ENCODE assay signal across 13 cellular contexts in the genomic region with DNA sequence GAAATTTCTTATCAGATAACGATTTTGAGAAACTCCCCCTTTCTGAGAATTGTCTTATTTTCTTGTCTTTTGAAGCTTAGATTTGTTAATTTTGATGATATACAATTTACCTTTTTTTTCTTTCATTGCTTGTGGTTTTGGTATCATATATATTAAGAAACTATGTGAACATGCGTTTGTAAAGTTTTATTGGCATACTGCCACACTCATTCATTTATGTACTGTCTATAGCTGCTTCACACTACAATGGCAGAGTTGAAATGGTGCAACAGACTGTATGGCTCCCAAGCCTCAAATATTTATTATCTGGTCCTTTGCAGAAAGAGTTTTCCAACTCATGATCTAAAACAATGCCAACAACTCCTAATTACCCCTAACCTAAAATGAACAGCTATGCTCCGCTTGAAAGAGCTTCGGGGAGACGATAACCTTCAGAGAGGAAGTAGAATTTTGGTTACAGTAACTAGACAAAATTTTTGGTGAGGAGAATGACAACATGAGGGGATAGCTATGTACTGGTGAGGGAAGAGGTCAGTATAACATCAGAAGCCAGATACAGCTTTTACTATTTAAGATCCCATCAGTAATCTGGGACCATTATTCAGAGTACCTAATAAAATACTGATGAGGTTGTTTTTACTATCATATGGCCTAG. TPM values are rescaled to one million over a fixed set of nuclear protein-coding genes. Genes with fewer than 3 reads are reported as not detected.
DNase-seq lines count a peak whose midpoint lies in the region; ATAC-seq lines count a peak whose summit lies in the region.
"Had no signal": no experiment of that assay in that cellular context is flagged by ENCODE, and none has a peak within 500 bp of the region (broad histone marks: within the 10 kb centered on the region; RNA-seq: fewer than 3 reads in every experiment).

No MANE protein-coding gene starts in this region.

- H3K27me3 ChIP-seq in adipocyte (replicated peaks; ENCODE audit: control insufficient read depth, insufficient read depth, low read length) (no peaks in the 10 kb centered on the region), trophoblast cell (ENCODE audit: insufficient read depth, low read length) (no peaks in the 10 kb centered on the region)
- H3K27me3 ChIP-seq: ascending aorta, upper lobe of left lung had no signal

- H4K91ac ChIP-seq in trophoblast cell (ENCODE audit: low read depth, low read length), result no peak overlapping the region

- no peak overlapping the region for H3K9ac ChIP-seq in adipocyte (ENCODE audit: low read length)
- H3K9ac ChIP-seq in trophoblast cell (ENCODE audit: low read length), result no peak overlapping the region

- H3K4me3 ChIP-seq in adipocyte (ENCODE audit: low read length), result peak overlapping the region; percentile 1
- H3K4me3 ChIP-seq in trophoblast cell (ENCODE audit: low read depth, low read length), result no peak overlapping the region
- H3K4me3 ChIP-seq: ascending aorta, upper lobe of left lung had no signal

- H3K4me1 Mint-ChIP-seq in T-helper 1 cell treated with Interleukin-12 subunit alpha and Interleukin-12 subunit beta and Interleukin-4 antibody, amounts not matched to agents 30 μg/mL and 1 μg/mL, for 36 hours (ENCODE audit: low read depth), result peaks cover 37% of the 10 kb centered on the region

- peaks cover 34% of the 10 kb centered on the region for H3K4me1 ChIP-seq in adipocyte (ENCODE audit: control insufficient read depth, insufficient read depth, low read length)
- no peaks in the 10 kb centered on the region for H3K4me1 ChIP-seq in trophoblast cell (ENCODE audit: control insufficient read depth in 1 of 2, insufficient read depth in 2 of 2, low read length in 2 of 2)

- H3K4me2 ChIP-seq in trophoblast cell (ENCODE audit: low read length), result no peak overlapping the region

- H3K9me3 ChIP-seq in adipocyte (ENCODE audit: control insufficient read depth, low read length), result no peaks in the 10 kb centered on the region
- no peaks in the 10 kb centered on the region for H3K9me3 ChIP-seq in trophoblast cell (ENCODE audit: insufficient read depth, low read depth, low read length)
- H3K9me3 ChIP-seq: ascending aorta, upper lobe of left lung had no signal

- WGBS in trophoblast cell (ENCODE audit: extremely low coverage, insufficient coverage, insufficient read length), result no CpG with 5 or more reads among the region's 5 CpGs

- H3K4ac ChIP-seq in trophoblast cell (ENCODE audit: low read depth, low read length), result peak overlapping the region; percentile 80

- H3K36me3 ChIP-seq in adipocyte (ENCODE audit: control insufficient read depth, insufficient read depth, low read length, severe bottlenecking), result no peaks in the 10 kb centered on the region
- no peaks in the 10 kb centered on the region for H3K36me3 ChIP-seq in trophoblast cell (ENCODE audit: control insufficient read depth in 1 of 2, insufficient read depth in 2 of 2, low read length in 2 of 2)
- H3K36me3 ChIP-seq: ascending aorta, upper lobe of left lung had no signal

- H3K79me1 ChIP-seq in trophoblast cell (ENCODE audit: low read length), result no peaks in the 10 kb centered on the region

- H3K23ac ChIP-seq in trophoblast cell (ENCODE audit: low read length), result no peak overlapping the region

- H4K8ac ChIP-seq in trophoblast cell (ENCODE audit: low read depth, low read length), result no peak overlapping the region

- no peak overlapping the region for H2BK5ac ChIP-seq in trophoblast cell (ENCODE audit: low read depth, low read length, poor library complexity)

- peaks cover 5% of the 10 kb centered on the region for H3K79me2 ChIP-seq in trophoblast cell (ENCODE audit: control insufficient read depth, insufficient read depth, low read length, poor library complexity)

- no peak overlapping the region for H2AFZ ChIP-seq in trophoblast cell (ENCODE audit: insufficient read depth, low read length, poor library complexity)

- H3K14ac ChIP-seq in trophoblast cell (ENCODE audit: low read length), result no peak overlapping the region

- no peak overlapping the region for H3K4me3 Mint-ChIP-seq in T-helper 1 cell treated with Interleukin-12 subunit alpha and Interleukin-12 subunit beta and Interleukin-4 antibody, amounts not matched to agents 30 μg/mL and 1 μg/mL, for 36 hours
- H3K4me3 Mint-ChIP-seq: neural crest cell had no signal

- no peaks in the 10 kb centered on the region for H3K27me3 Mint-ChIP-seq in T-helper 1 cell treated with Interleukin-12 subunit alpha and Interleukin-12 subunit beta and Interleukin-4 antibody, amounts not matched to agents 30 μg/mL and 1 μg/mL, for 36 hours (ENCODE audit: low read depth)

- no peak overlapping the region for H2BK120ac ChIP-seq in trophoblast cell (ENCODE audit: insufficient read depth, low read length, poor library complexity)

- H3K36me3 Mint-ChIP-seq in T-helper 1 cell treated with Interleukin-12 subunit alpha and Interleukin-12 subunit beta and Interleukin-4 antibody, amounts not matched to agents 30 μg/mL and 1 μg/mL, for 36 hours (ENCODE audit: low read depth), result peaks cover 6% of the 10 kb centered on the region

- H2BK12ac ChIP-seq in trophoblast cell (ENCODE audit: low read length), result no peak overlapping the region

- H2AK5ac ChIP-seq in trophoblast cell (ENCODE audit: low read length), result no peak overlapping the region

- no peaks in the 10 kb centered on the region for H3K9me3 Mint-ChIP-seq in T-helper 1 cell treated with Interleukin-12 subunit alpha and Interleukin-12 subunit beta and Interleukin-4 antibody, amounts not matched to agents 30 μg/mL and 1 μg/mL, for 36 hours
- H3K9me3 Mint-ChIP-seq: neural crest cell had no signal

- no peak overlapping the region for H4K12ac ChIP-seq in trophoblast cell (ENCODE audit: low read depth, low read length)

- ATAC-seq in GM21528 (IDR thresholded peaks at IDR 0.05; ENCODE audit: low FRiP score, unreplicated experiment) (no peak), left ventricle myocardium superior (no peak)

- H3K18ac ChIP-seq in trophoblast cell (ENCODE audit: low read length), result no peak overlapping the region

- intact Hi-C loops in left ventricle myocardium superior (cut with micrococcal nuclease), result no loop called here

- H3K27ac ChIP-seq in trophoblast cell (ENCODE audit: low read depth, low read length), result no peak overlapping the region

- no peak for DNase-seq in T-helper 1 cell
- DNase-seq in MV-4-11 (lab: John Stamatoyannopoulos, UW), result peak; percentile 38
- no peak for DNase-seq in adipocyte (ENCODE audit: low read depth)
- DNase-seq in trophoblast cell, result no peak
- DNase-seq in left ventricle myocardium superior, result no peak
- DNase-seq in NCI-H510A treated with DMSO at 0.1 percent for 48 hours (lab: John Stamatoyannopoulos, UW), result no peak
- DNase-seq: NCI-H2171 treated with DMSO at 0.1 percent for 48 hours, T-helper 9 cell, upper lobe of left lung had no signal

- H3K27ac Mint-ChIP-seq in T-helper 1 cell treated with Interleukin-12 subunit alpha and Interleukin-12 subunit beta and Interleukin-4 antibody, amounts not matched to agents 30 μg/mL and 1 μg/mL, for 36 hours, result peak overlapping the region; percentile 6

RNA-seq across cellular contexts. Expression of a gene that starts 16.1 kb away (rescaled TPM):
- polyA plus RNA-seq in trophoblast cell (2013), result 42.2 and 43.4 TPM in 2 replicates
- 38.5 TPM for total RNA-seq in left ventricle myocardium superior
